Comparison of ENCODE assay signal across 12 cellular contexts in genomic region chr14:53368714-53369191, GRCh38.
A peak's percentile ranks its signal among the peaks of the same experiment; 100 is the strongest.
DNase-seq lines count a peak whose midpoint lies in the region; TF ChIP-seq lines count a peak whose summit lies in the region.
"Had no signal": no experiment of that assay in that cellular context is flagged by ENCODE, and none has a peak within 500 bp of the region (broad histone marks: within the 10 kb centered on the region; RNA-seq: fewer than 3 reads in every experiment).

No MANE protein-coding gene starts in this region.

- H3K9me3 ChIP-seq in adrenal gland (replicated peaks in 1 of 3), result no peaks in the 10 kb centered on the region
- H3K9me3 ChIP-seq in stomach, result no peaks in the 10 kb centered on the region

- H3K4me1 ChIP-seq in adrenal gland (replicated peaks in 1 of 2) (peaks cover 19 to 23% of the 10 kb centered on the region in 2 donors), stomach (peaks cover 0 to 17% (median 8%) of the 10 kb centered on the region in 4 donors)

- intact Hi-C loops in adrenal gland (cut with DNase I), result no loop called here
- intact Hi-C loops in stomach (cut with DNase I; ENCODE audit: low total_unique reads), result no loop called here
- intact Hi-C loops in posterior cingulate gyrus (cut with DNase I), result no loop called here

- no peaks in the 10 kb centered on the region for H3K36me3 ChIP-seq in adrenal gland (replicated peaks in 1 of 2)
- H3K36me3 ChIP-seq in stomach, result no peaks in the 10 kb centered on the region

- H3K36me3 Mint-ChIP-seq in activated CD4-positive, alpha-beta T cell treated with anti-CD3 and anti-CD28 coated beads, Interleukin-2, amount 10 ng/mL, durations not matched to agents 7 days and 5 days (ENCODE audit: low read depth), result no peaks in the 10 kb centered on the region

- POLR2A ChIA-PET in activated CD4-positive, alpha-beta T cell treated with anti-CD3 and anti-CD28 coated beads, Interleukin-2, amount 10 ng/mL, durations not matched to agents 7 days and 5 days (lab: Charles Lee), result no interaction called here

- TF ChIP-seq CTCF in adrenal gland (IDR thresholded peaks at IDR 0.05), result no peak
- no peak for TF ChIP-seq CTCF in stomach (IDR thresholded peaks at IDR 0.05)

- no peak for TF ChIP-seq EP300 in stomach (IDR thresholded peaks at IDR 0.05)

- H3K4me1 Mint-ChIP-seq in activated CD4-positive, alpha-beta T cell treated with anti-CD3 and anti-CD28 coated beads, Interleukin-2, amount 10 ng/mL, durations not matched to agents 7 days and 5 days, result no peaks in the 10 kb centered on the region

- H3K27ac ChIP-seq in adrenal gland, result peak overlapping the region in 3 of 5 donors; percentile 8 to 50 (median 23)
- H3K27ac ChIP-seq in stomach, result peak overlapping the region in 4 of 5 donors; percentile 0 to 66 (median 26)

- H3K4me3 Mint-ChIP-seq in activated CD4-positive, alpha-beta T cell treated with anti-CD3 and anti-CD28 coated beads, Interleukin-2, amount 10 ng/mL, durations not matched to agents 7 days and 5 days, result no peak overlapping the region

- H3K27me3 ChIP-seq in adrenal gland (no peaks in the 10 kb centered on the region), stomach (no peaks in the 10 kb centered on the region)

- H3K27me3 Mint-ChIP-seq in activated CD4-positive, alpha-beta T cell treated with anti-CD3 and anti-CD28 coated beads, Interleukin-2, amount 10 ng/mL, durations not matched to agents 7 days and 5 days, result no peaks in the 10 kb centered on the region

- H3K4me3 ChIP-seq in adrenal gland (no peak overlapping the region), stomach (no peak overlapping the region)

- no peak overlapping the region for H3K27ac Mint-ChIP-seq in activated CD4-positive, alpha-beta T cell treated with anti-CD3 and anti-CD28 coated beads, Interleukin-2, amount 10 ng/mL, durations not matched to agents 7 days and 5 days

- no peaks in the 10 kb centered on the region for H3K9me3 Mint-ChIP-seq in activated CD4-positive, alpha-beta T cell treated with anti-CD3 and anti-CD28 coated beads, Interleukin-2, amount 10 ng/mL, durations not matched to agents 7 days and 5 days

- CTCF ChIA-PET in activated CD4-positive, alpha-beta T cell treated with anti-CD3 and anti-CD28 coated beads, Interleukin-2, amount 10 ng/mL, durations not matched to agents 7 days and 5 days (lab: Charles Lee), result no interaction called here

- DNase-seq in GM04504 (ENCODE audit: low read depth), result peak; percentile 56
- no peak for DNase-seq in adrenal gland
- DNase-seq in foreskin melanocyte, result peak; percentile 29
- DNase-seq in stomach, result no peak
- no peak for DNase-seq in posterior cingulate gyrus
- DNase-seq in stimulated activated CD4-positive, alpha-beta T cell treated with anti-CD3 and anti-CD28 coated beads, Interleukin-12 subunit alpha, Interleukin-12 subunit beta, amount 100 ng/mL, for 4 hours, result no peak
- DNase-seq in activated CD4-positive, alpha-beta T cell treated with anti-CD3 and anti-CD28 coated beads, Interleukin-2, amount 50 U/mL, for 1 hour, result no peak
- no peak for DNase-seq in activated CD4-positive, alpha-beta T cell treated with anti-CD3 and anti-CD28 coated beads, Interleukin-2, amount 10 ng/mL, durations not matched to agents 7 days and 5 days
- DNase-seq: activated CD4-positive, alpha-beta T cell treated with anti-CD3 and anti-CD28 coated beads for 1 hour; MM.1S; NCI-H526 treated with DMSO at 0.1 percent for 48 hours; right cardiac atrium had no signal

- TF ChIP-seq POLR2A in adrenal gland (IDR thresholded peaks at IDR 0.05) (no peak), stomach (IDR thresholded peaks at IDR 0.05) (no peak)

Comparison
In these comparisons a context has a peak if more than half of its experiments do, and no peak if none do; other contexts are left out.
1. DNase-seq: peak in GM04504 (single experiment) and foreskin melanocyte (single experiment); none in adrenal gland (0 of 7), stomach (single experiment), posterior cingulate gyrus (0 of 10), stimulated activated CD4-positive, alpha-beta T cell treated with anti-CD3 and anti-CD28 coated beads, Interleukin-12 subunit alpha, Interleukin-12 subunit beta, amount 100 ng/mL, for 4 hours (single experiment), activated CD4-positive, alpha-beta T cell treated with anti-CD3 and anti-CD28 coated beads, Interleukin-2, amount 50 U/mL, for 1 hour (single experiment) and activated CD4-positive, alpha-beta T cell treated with anti-CD3 and anti-CD28 coated beads, Interleukin-2, amount 10 ng/mL, durations not matched to agents 7 days and 5 days (single experiment).